Comparison of ENCODE assay signal across 8 cellular contexts in the genomic region with DNA sequence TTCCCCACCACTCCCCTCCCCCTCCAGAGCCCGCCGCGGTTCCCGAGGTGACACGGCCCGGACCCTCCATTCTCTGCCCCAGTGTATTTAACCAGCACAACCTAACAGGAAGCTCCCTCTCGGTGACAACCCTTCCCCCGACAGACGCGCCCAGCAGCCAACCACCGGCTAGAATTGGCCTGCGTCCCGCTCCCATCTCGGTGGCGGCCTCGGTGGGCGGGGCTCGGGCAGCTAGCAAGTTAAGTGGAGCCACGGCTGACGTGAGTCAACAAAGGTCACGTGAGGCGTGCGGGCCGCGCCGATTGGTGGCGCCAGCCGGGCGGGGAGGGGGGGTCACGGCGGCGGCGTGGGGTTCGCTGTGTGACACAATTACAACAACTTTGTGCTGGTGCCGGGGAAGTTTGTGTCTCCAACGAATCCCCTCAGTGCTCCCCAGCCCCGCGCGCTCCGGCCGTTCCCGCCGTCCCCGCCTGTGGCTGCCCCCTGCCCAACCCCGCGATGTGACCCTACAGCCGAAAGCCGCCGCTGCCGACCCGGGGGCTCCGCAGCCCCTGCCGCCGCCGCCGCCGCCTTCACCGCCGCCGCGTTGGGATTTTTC. TPM values are rescaled to one million over a fixed set of nuclear protein-coding genes. Genes with fewer than 3 reads are reported as not detected.
A peak's percentile ranks its signal among the peaks of the same experiment; 100 is the strongest.
DNase-seq lines count a peak whose midpoint lies in the region; ATAC-seq, FAIRE-seq and TF ChIP-seq lines count a peak whose summit lies in the region.

Gene KDM6A, plus strand, starts transcription at position 372 of the 598 bp plus-strand sequence. CDS start 364 bp downstream, outside the sequence.

- FAIRE-seq in urothelium cell line (lab: Jason Lieb, UNC), result no peak

- peak; percentile 56 for TF ChIP-seq POLR2A in GM15510 (IDR thresholded peaks at IDR 0.05; ENCODE audit: borderline replicate concordance, extremely low read depth, insufficient read length)

- peak within 1 kb of the TSS; percentile 100 for H3K27ac ChIP-seq in right atrium auricular region
- H3K27ac ChIP-seq in psoas muscle, result peak within 1 kb of the TSS; percentile 92

- H3K36me3 ChIP-seq in right atrium auricular region, result no peaks in the 10 kb centered on the region
- no peaks in the 10 kb centered on the region for H3K36me3 ChIP-seq in psoas muscle (ENCODE audit: insufficient read depth in 1 of 2, low read depth in 1 of 2)

- H3K9me3 ChIP-seq in right atrium auricular region, result no peaks in the 10 kb centered on the region
- no peaks in the 10 kb centered on the region for H3K9me3 ChIP-seq in psoas muscle

- intact Hi-C loops in psoas muscle (cut with DNase I), result loop anchor here (5.0 to 10.0 kb wide), 2 partner anchors 199 to 328 kb away; partner anchors contain the start of gene FUNDC1 (in 1 of the 2)

- H3K27me3 ChIP-seq in right atrium auricular region (no peaks in the 10 kb centered on the region), psoas muscle (ENCODE audit: insufficient read depth in 3 of 3, low read length in 2 of 3) (no peaks in the 10 kb centered on the region)

- DNase-seq in NCI-H1694 treated with DMSO at 0.1 percent for 48 hours (lab: John Stamatoyannopoulos, UW) (peak; percentile 94), T-helper 2 cell (peak; percentile 85 to 99 (median 94)), anterior cingulate cortex (lab: John Stamatoyannopoulos, UW) (peak; percentile 54 to 100 (median 95)), right atrium auricular region (ENCODE audit: low spot score) (peak; percentile 100), psoas muscle (peak; percentile 99 to 100), urothelium cell line (ENCODE audit: low spot score) (peak; percentile 95)

- TF ChIP-seq CTCF in right atrium auricular region (IDR thresholded peaks at IDR 0.05), result no peak
- no peak for TF ChIP-seq CTCF in psoas muscle (IDR thresholded peaks at IDR 0.05)

- 0 to 1% (median 0%) methylated on average over 17 to 58 of the region's 61 CpGs for WGBS in psoas muscle, 3 donors

- ATAC-seq in HG02885 (IDR thresholded peaks at IDR 0.05; ENCODE audit: poor library complexity, unreplicated experiment) (peak; percentile 91), psoas muscle (peak; percentile 89 to 93 (median 92))

- H3K4me3 ChIP-seq in right atrium auricular region, result peak within 1 kb of the TSS; percentile 96 to 98
- H3K4me3 ChIP-seq in psoas muscle, result peak within 1 kb of the TSS; percentile 88

- H3K4me1 ChIP-seq in right atrium auricular region, result peaks cover 0 to 39% of the 10 kb centered on the region in 2 donors
- H3K4me1 ChIP-seq in psoas muscle, result peaks cover 24% of the 10 kb centered on the region

RNA-seq across cellular contexts. Expression of gene KDM6A, which starts in this region (rescaled TPM):
- total RNA-seq in right atrium auricular region (10 to 100 TPM; 16.9 to 18.2 TPM), psoas muscle (10 to 100 TPM; 13.2 to 21.3 (median 15.9) TPM)
- 1 to 10 TPM; 3.6 to 6.9 (median 6.4) TPM for polyA plus RNA-seq in psoas muscle

Comparison
In these comparisons a context has a peak if more than half of its experiments do, and no peak if none do; other contexts are left out.
1. Peak in every context shown above with its lines: DNase-seq, ATAC-seq, H3K4me3 ChIP-seq and H3K27ac ChIP-seq.